ENCODE assay signal across 9 cellular contexts in genomic region chr3:52005571-52005986, GRCh38. TPM values are rescaled to one million over a fixed set of nuclear protein-coding genes. Genes with fewer than 3 reads are reported as not detected.
DNase-seq lines count a peak whose midpoint lies in the region; ATAC-seq and TF ChIP-seq lines count a peak whose summit lies in the region.
"Had no signal": no experiment of that assay in that cellular context is flagged by ENCODE, and none has a peak within 500 bp of the region (broad histone marks: within the 10 kb centered on the region; RNA-seq: fewer than 3 reads in every experiment).

No MANE protein-coding gene starts in this region.

- POLR2A ChIA-PET in HEK293 (lab: Yijun Ruan, JAX) = interaction anchor here (0.6 to 1.0 kb wide), 5 partner anchors 10 to 272 kb away, joined by 3 to 7 read pairs (median 4); partner anchors contain the start of genes DUSP7 and RPL29

- CTCF ChIA-PET in HEK293 (lab: Yijun Ruan, JAX) = interaction anchor here (0.6 to 5.8 kb wide), 8 partner anchors 10 to 895 kb away, joined by 3 to 62 read pairs (median 3); partner anchors contain the start of genes PARP3 and RPL29

- no peak for TF ChIP-seq EP300 in gastroesophageal sphincter (IDR thresholded peaks at IDR 0.05)

- TF ChIP-seq POLR2A in gastroesophageal sphincter (IDR thresholded peaks at IDR 0.05) = no peak

- no peak for TF ChIP-seq CTCF in HEK293 (tag by site-specific recombination; IDR thresholded peaks at IDR 0.05)
- TF ChIP-seq CTCF in retinal pigment epithelial cell (conservative IDR thresholded peaks at IDR 0.05; ENCODE audit: low read depth, low read length) = no peak
- no peak for TF ChIP-seq CTCF in CD14-positive monocyte (IDR thresholded peaks at IDR 0.05)
- TF ChIP-seq CTCF in gastroesophageal sphincter (IDR thresholded peaks at IDR 0.05) = no peak

- H3K36me3 ChIP-seq in HEK293 (ENCODE audit: control insufficient read depth in 2 of 2, insufficient read depth in 1 of 2, low read length in 2 of 2) (no peaks in the 10 kb centered on the region), gastroesophageal sphincter (no peaks in the 10 kb centered on the region)
- H3K36me3 ChIP-seq: SJSA1 had no signal

- no peak for ATAC-seq in T-helper 17 cell
- peak; percentile 45 to 48 for ATAC-seq in left cardiac atrium
- ATAC-seq in gastroesophageal sphincter = no peak

- intact Hi-C loops in left cardiac atrium (cut with DNase I) = loop anchor here in 1 of 2 donors (2.0 to 10.0 kb wide), 2 partner anchors 47 to 209 kb away; no protein-coding TSS in a partner anchor
- intact Hi-C loops in CD14-positive monocyte (cut with micrococcal nuclease) = no loop called here

- H3K4me3 Mint-ChIP-seq in T-helper 17 cell (no peak overlapping the region), CD14-positive monocyte (no peak overlapping the region)

- H3K36me3 Mint-ChIP-seq in T-helper 17 cell (ENCODE audit: low read depth) = no peaks in the 10 kb centered on the region
- H3K36me3 Mint-ChIP-seq in CD14-positive monocyte = no peaks in the 10 kb centered on the region

- peak overlapping the region; percentile 45 for H3K27ac Mint-ChIP-seq in T-helper 17 cell
- no peak overlapping the region for H3K27ac Mint-ChIP-seq in CD14-positive monocyte

- peaks cover 4% of the 10 kb centered on the region for H3K27me3 ChIP-seq in gastroesophageal sphincter
- H3K27me3 ChIP-seq: SJSA1 had no signal

- H3K9me3 ChIP-seq in HEK293 (ENCODE audit: control insufficient read depth, insufficient read depth, low read depth, low read length) = no peaks in the 10 kb centered on the region
- H3K9me3 ChIP-seq in T-helper 17 cell (ENCODE audit: control insufficient read depth, low read length, poor library complexity, severe bottlenecking) = no peaks in the 10 kb centered on the region
- no peaks in the 10 kb centered on the region for H3K9me3 ChIP-seq in gastroesophageal sphincter
- H3K9me3 ChIP-seq: SJSA1 had no signal

- H3K4me1 ChIP-seq in HEK293 (ENCODE audit: control insufficient read depth, insufficient read depth, low read length) (no peaks in the 10 kb centered on the region), gastroesophageal sphincter (peaks cover 0 to 36% (median 12%) of the 10 kb centered on the region in 3 donors)
- H3K4me1 ChIP-seq: SJSA1 had no signal

- H3K4me1 Mint-ChIP-seq in T-helper 17 cell = peaks cover 10% of the 10 kb centered on the region
- peaks cover 23% of the 10 kb centered on the region for H3K4me1 Mint-ChIP-seq in CD14-positive monocyte

- no peaks in the 10 kb centered on the region for H3K9me3 Mint-ChIP-seq in CD14-positive monocyte

- DNase-seq in T-helper 17 cell = no peak
- peak; percentile 68 for DNase-seq in left cardiac atrium
- DNase-seq in retinal pigment epithelial cell (ENCODE audit: low read depth) = peak; percentile 58
- DNase-seq in CD14-positive monocyte (ENCODE audit: low spot score) = no peak
- DNase-seq in NCI-H226 = no peak
- no peak for DNase-seq in GOT3 (lab: John Stamatoyannopoulos, UW)

- WGBS in gastroesophageal sphincter (ENCODE audit: low coverage in 1 of 2), 2 donors = 6 to 20% methylated on average over 1 to 6 of the region's 15 CpGs

- no peaks in the 10 kb centered on the region for H3K27me3 Mint-ChIP-seq in T-helper 17 cell
- peaks cover 1 to 7% (median 5%) of the 10 kb centered on the region in 3 donors for H3K27me3 Mint-ChIP-seq in CD14-positive monocyte (ENCODE audit: low read depth in 3 of 3)

- H3K27ac ChIP-seq in HEK293 (ENCODE audit: extremely low read depth, low read depth, low read length) (no peak overlapping the region), gastroesophageal sphincter (peak overlapping the region in 2 of 4 donors; percentile 4 to 49)
- H3K27ac ChIP-seq: SJSA1 had no signal

- H3K4me3 ChIP-seq in HEK293 (ENCODE audit: low read depth, low read length) (peak overlapping the region; percentile 4; the same call in 1 of the 2 replicates), retinal pigment epithelial cell (ENCODE audit: low read length) (no peak overlapping the region), gastroesophageal sphincter (no peak overlapping the region)
- H3K4me3 ChIP-seq: SJSA1 had no signal

TF ChIP-seq in HEK293, 187 proteins besides CTCF, POLR2A, EP300 and RAD21 (continues in another document):
- TF ChIP-seq ZNF626 (tag by site-specific recombination; IDR thresholded peaks at IDR 0.05) (no peak), ZNF112 (tag by site-specific recombination; IDR thresholded peaks at IDR 0.05) (no peak), ZFHX2 (tag by site-specific recombination; conservative IDR thresholded peaks at IDR 0.05) (peak; percentile 93), BCL11B (tag by site-specific recombination; IDR thresholded peaks at IDR 0.05; ENCODE audit: low read depth) (no peak), EGR2 (tag by site-specific recombination; IDR thresholded peaks at IDR 0.05; ENCODE audit: low read depth) (peak; percentile 91), KLF17 (tag by site-specific recombination; IDR thresholded peaks at IDR 0.05) (0 out of 2 replicates have a peak, but pooled peaks have one; percentile 52), ZBTB17 (tag by site-specific recombination; IDR thresholded peaks at IDR 0.05) (peak; percentile 73), ZNF692 (tag by site-specific recombination; IDR thresholded peaks at IDR 0.05) (no peak), OSR2 (tag by site-specific recombination; IDR thresholded peaks at IDR 0.05) (0 out of 2 replicates have a peak, but pooled peaks have one; percentile 26), ZNF311 (tag by site-specific recombination; IDR thresholded peaks at IDR 0.05; ENCODE audit: borderline replicate concordance) (no peak), ZNF621 (tag by site-specific recombination; IDR thresholded peaks at IDR 0.05) (no peak), ZNF266 (tag by site-specific recombination; IDR thresholded peaks at IDR 0.05; ENCODE audit: low read depth) (no peak), GLIS1 (tag by site-specific recombination; IDR thresholded peaks at IDR 0.05) (peak; percentile 17; the same call in 1 of the 2 replicates), PATZ1 (tag by site-specific recombination; IDR thresholded peaks at IDR 0.05) (peak; percentile 56)

RNA-seq across cellular contexts. Expression of gene RPL29, which starts 9.9 kb away (rescaled TPM):
- total RNA-seq in T-helper 17 cell (1,000 to 10,000 TPM; 1,359 to 1,493 TPM), left cardiac atrium (100 to 1,000 TPM; 586 to 682 TPM), gastroesophageal sphincter (1,000 to 10,000 TPM in 3 of 4 donors, 100 to 1,000 TPM in 1; 775 to 1,945 (median 1,298) TPM)
- 100 to 1,000 TPM; 753 to 856 TPM for polyA plus RNA-seq in CD14-positive monocyte

RNA-seq across cellular contexts. Expression of gene ACY1, which starts 22.2 kb away (rescaled TPM):
- total RNA-seq in T-helper 17 cell (1 to 10 TPM; 7.1 to 7.6 TPM), left cardiac atrium (10 to 100 TPM; 21.8 to 24.8 TPM), gastroesophageal sphincter (10 to 100 TPM; 10.6 to 21.4 (median 19.5) TPM)
- 10 to 100 TPM; 14.5 to 18.0 TPM for polyA plus RNA-seq in CD14-positive monocyte

RNA-seq across cellular contexts. Expression of gene ABHD14A, which starts 30.7 kb away (rescaled TPM):
- total RNA-seq in T-helper 17 cell (10 to 100 TPM; 13.9 to 14.6 TPM), left cardiac atrium (10 to 100 TPM; 18.1 to 18.3 TPM), gastroesophageal sphincter (10 to 100 TPM; 12.6 to 20.2 (median 13.8) TPM)
- 10 to 100 TPM; 11.7 to 13.2 TPM for polyA plus RNA-seq in CD14-positive monocyte

RNA-seq across cellular contexts. Expression of gene ABHD14B, which starts 31.7 kb away (rescaled TPM):
- 10 to 100 TPM; 34.8 to 51.1 TPM for total RNA-seq in T-helper 17 cell
- 10 to 100 TPM; 22.0 to 22.1 TPM for total RNA-seq in left cardiac atrium
- 10 to 100 TPM; 20.3 to 23.4 TPM for polyA plus RNA-seq in CD14-positive monocyte
- 10 to 100 TPM; 34.6 to 46.8 (median 45.1) TPM for total RNA-seq in gastroesophageal sphincter

RNA-seq across cellular contexts. Expression of gene PCBP4, which starts 38.3 kb away (rescaled TPM):
- total RNA-seq in T-helper 17 cell (10 to 100 TPM; 20.2 to 28.7 TPM), left cardiac atrium (10 to 100 TPM; 49.1 to 68.3 TPM), gastroesophageal sphincter (100 to 1,000 TPM in 3 of 4 donors, 10 to 100 TPM in 1; 80.7 to 335 (median 186) TPM)
- polyA plus RNA-seq in CD14-positive monocyte = under 1 TPM; 0.09 to 0.22 TPM

Comparison
In these comparisons a context has a peak if more than half of its experiments do, and no peak if none do; other contexts are left out.
1. ATAC-seq: peak in left cardiac atrium (2 of 2); none in T-helper 17 cell (single experiment) and gastroesophageal sphincter (single experiment).
2. DNase-seq: peak in left cardiac atrium (single experiment) and retinal pigment epithelial cell (single experiment); none in T-helper 17 cell (0 of 3), CD14-positive monocyte (single experiment), NCI-H226 (single experiment) and GOT3 (single experiment).